ENCODE assay signal across 2 cellular contexts in genomic region chr16:74030000-74030399, GRCh38.
TF ChIP-seq lines count a peak whose summit lies in the region.

No MANE protein-coding gene starts in this region.

TF ChIP-seq in GM23338, 12 proteins besides CTCF, POLR2A, EP300 and RAD21 (continued from another document):
- TF ChIP-seq JUNB (IDR thresholded peaks at IDR 0.05; ENCODE audit: unreplicated experiment) (no peak), ETS1 (IDR thresholded peaks at IDR 0.05) (no peak), POLR2AphosphoS5 (IDR thresholded peaks at IDR 0.05; ENCODE audit: low read depth) (no peak), EZH2 (IDR thresholded peaks at IDR 0.05; ENCODE audit: low read depth, unreplicated experiment) (no peak), EZH2phosphoT487 (IDR thresholded peaks at IDR 0.05; ENCODE audit: unreplicated experiment) (no peak), ZNF331 (CRISPR knock-in tag; IDR thresholded peaks at IDR 0.05; ENCODE audit: low read depth) (no peak), STAT1 (IDR thresholded peaks at IDR 0.05; ENCODE audit: unreplicated experiment) (no peak), ZNF462 (CRISPR knock-in tag; IDR thresholded peaks at IDR 0.05) (no peak), ZNF114 (CRISPR knock-in tag; IDR thresholded peaks at IDR 0.05) (no peak), NANOG (IDR thresholded peaks at IDR 0.05; ENCODE audit: borderline replicate concordance) (no peak), REST (IDR thresholded peaks at IDR 0.05; ENCODE audit: unreplicated experiment) (no peak)

TF ChIP-seq in H1, 55 proteins besides CTCF, POLR2A, EP300 and RAD21:
- TF ChIP-seq CBX8 (IDR thresholded peaks at IDR 0.05; ENCODE audit: borderline replicate concordance, low read depth, low read length) (no peak), NRF1 (IDR thresholded peaks at IDR 0.05; ENCODE audit: low read depth, low read length) (no peak), EGR1 (IDR thresholded peaks at IDR 0.05; ENCODE audit: borderline replicate concordance, low read depth, low read length) (no peak), BRCA1 (IDR thresholded peaks at IDR 0.05; ENCODE audit: low read depth, low read length) (no peak), NANOG (IDR thresholded peaks at IDR 0.05; ENCODE audit: insufficient read depth, low read depth, low read length, poor library complexity, severe bottlenecking) (no peak), RXRA (IDR thresholded peaks at IDR 0.05; ENCODE audit: insufficient read depth, low read depth, low read length) (no peak), HDAC2 (IDR thresholded peaks at IDR 0.05; ENCODE audit: borderline replicate concordance in 1 of 2, low read depth in 2 of 2, low read length in 2 of 2) (no peak), SIN3A (conservative IDR thresholded peaks at IDR 0.05 in 1 of 2, IDR thresholded peaks at IDR 0.05 in 1 of 2; ENCODE audit: low read depth in 1 of 2, low read length in 2 of 2) (no peak), RFX5 (IDR thresholded peaks at IDR 0.05; ENCODE audit: borderline replicate concordance, low read depth, low read length) (no peak), SIX5 (IDR thresholded peaks at IDR 0.05; ENCODE audit: low read depth, low read length) (no peak), TCF12 (IDR thresholded peaks at IDR 0.05; ENCODE audit: low read depth, low read length) (no peak), CTBP2 (IDR thresholded peaks at IDR 0.05; ENCODE audit: borderline replicate concordance, insufficient read depth, insufficient read length, low read length) (no peak), POU5F1 (IDR thresholded peaks at IDR 0.05; ENCODE audit: low read depth, low read length) (no peak), CREB1 (IDR thresholded peaks at IDR 0.05) (no peak), MAX (IDR thresholded peaks at IDR 0.05) (no peak), TAF7 (optimal IDR thresholded peaks at IDR 0.05; ENCODE audit: borderline replicate concordance, low read depth, low read length) (no peak), BCL11A (IDR thresholded peaks at IDR 0.05; ENCODE audit: low read depth in 2 of 2, low read length in 2 of 2) (no peak), PHF8 (conservative IDR thresholded peaks at IDR 0.05; ENCODE audit: low read depth, low read length) (no peak)
- TF ChIP-seq, protein P1, sequence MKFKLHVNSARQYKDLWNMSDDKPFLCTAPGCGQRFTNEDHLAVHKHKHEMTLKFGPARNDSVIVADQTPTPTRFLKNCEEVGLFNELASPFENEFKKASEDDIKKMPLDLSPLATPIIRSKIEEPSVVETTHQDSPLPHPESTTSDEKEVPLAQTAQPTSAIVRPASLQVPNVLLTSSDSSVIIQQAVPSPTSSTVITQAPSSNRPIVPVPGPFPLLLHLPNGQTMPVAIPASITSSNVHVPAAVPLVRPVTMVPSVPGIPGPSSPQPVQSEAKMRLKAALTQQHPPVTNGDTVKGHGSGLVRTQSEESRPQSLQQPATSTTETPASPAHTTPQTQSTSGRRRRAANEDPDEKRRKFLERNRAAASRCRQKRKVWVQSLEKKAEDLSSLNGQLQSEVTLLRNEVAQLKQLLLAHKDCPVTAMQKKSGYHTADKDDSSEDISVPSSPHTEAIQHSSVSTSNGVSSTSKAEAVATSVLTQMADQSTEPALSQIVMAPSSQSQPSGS (IDR thresholded peaks at IDR 0.05; ENCODE audit: low read length) = no peak
